Comparison of ENCODE assay signal across 8 cellular contexts in genomic region chr1:113389953-113390834, GRCh38. TPM values are rescaled to one million over a fixed set of nuclear protein-coding genes. Genes with fewer than 3 reads are reported as not detected.
DNase-seq lines count a peak whose midpoint lies in the region; ATAC-seq, FAIRE-seq and TF ChIP-seq lines count a peak whose summit lies in the region.

Gene MAGI3 (plus strand): TSS chr1:113390515. CDS start chr1:113391034, 519 bp downstream.

- intact Hi-C loops in mammary epithelial cell (cut with micrococcal nuclease): loop anchor here (1.0 to 2.0 kb wide), 3 partner anchors 145 to 289 kb away; no protein-coding TSS in a partner anchor

- H3K4me3 ChIP-seq in WERI-Rb-1 (ENCODE audit: low read depth, low read length): peak within 1 kb of the TSS; percentile 60
- peak within 1 kb of the TSS; percentile 68 to 97 (median 74) for H3K4me3 ChIP-seq in mammary epithelial cell (replicated peaks in 1 of 3; ENCODE audit: insufficient read depth in 1 of 3, low read depth in 2 of 3, low read length in 3 of 3)
- H3K4me3 ChIP-seq in iPS-20b (ENCODE audit: low read length): peak within 1 kb of the TSS; percentile 88
- H3K4me3 ChIP-seq in skin epidermis: peak within 1 kb of the TSS; percentile 72 to 100 (median 93)

- H3K9ac ChIP-seq in mammary epithelial cell (ENCODE audit: insufficient read depth, low read length) (peak within 1 kb of the TSS; percentile 79), iPS-20b (ENCODE audit: low read depth, low read length) (peak within 1 kb of the TSS; percentile 75; the same call in 1 of the 2 replicates)

- H2AFZ ChIP-seq in mammary epithelial cell (ENCODE audit: low read depth, low read length): peak within 1 kb of the TSS; percentile 95

- TF ChIP-seq CTCF in WERI-Rb-1 (IDR thresholded peaks at IDR 0.05; ENCODE audit: low read depth, low read length) (no peak), mammary epithelial cell (conservative IDR thresholded peaks at IDR 0.05 in 1 of 2, IDR thresholded peaks at IDR 0.05 in 1 of 2; ENCODE audit: extremely low read depth in 1 of 2, insufficient read depth in 1 of 2, low read depth in 1 of 2, low read length in 2 of 2) (no peak)

- H3K27ac ChIP-seq in WERI-Rb-1 (peak within 1 kb of the TSS; percentile 96), mammary epithelial cell (ENCODE audit: insufficient read depth, low read depth, low read length) (peak within 1 kb of the TSS; percentile 71), iPS-20b (ENCODE audit: low read length) (no peak within 1 kb of the TSS), skin epidermis (peak within 1 kb of the TSS in 20 of 21 experiments; percentile 56 to 96 (median 86))

- H3K4me1 ChIP-seq in mammary epithelial cell (ENCODE audit: insufficient read depth, low read length) (peaks cover 14% of the 10 kb centered on the region), iPS-20b (ENCODE audit: insufficient read depth, low read length) (peaks cover 9% of the 10 kb centered on the region)

- CTCF ChIA-PET in mammary epithelial cell (lab: Charles Lee; ENCODE audit: low non-redundant PET): no interaction called here

- peak within 1 kb of the TSS; percentile 95 for H3K4me2 ChIP-seq in mammary epithelial cell (ENCODE audit: insufficient read depth, low read depth, low read length)

- peak; percentile 96 for FAIRE-seq in A204.1 (lab: Jason Lieb, UNC)

- in situ Hi-C loops in mammary epithelial cell (cut with MboI; ENCODE audit: low sequenced_read_pairs in 2 of 2): no loop called here

- DNase-seq in NCI-H2171 treated with DMSO at 0.1 percent for 48 hours (lab: John Stamatoyannopoulos, UW): peak; percentile 99
- DNase-seq in WERI-Rb-1: peak; percentile 98
- peak; percentile 99 for DNase-seq in mammary epithelial cell

- BruUV-seq in mammary epithelial cell (replicated peaks; lab: Mats Ljungman, UMichigan): TSS peak; percentile 10

- H4K20me1 ChIP-seq in mammary epithelial cell (ENCODE audit: insufficient read depth, low read length): no peaks in the 10 kb centered on the region

- peaks cover 2% of the 10 kb centered on the region for H3K9me3 ChIP-seq in WERI-Rb-1 (ENCODE audit: severe bottlenecking)
- H3K9me3 ChIP-seq in mammary epithelial cell (replicated peaks; ENCODE audit: insufficient read depth, low read length): no peaks in the 10 kb centered on the region
- no peaks in the 10 kb centered on the region for H3K9me3 ChIP-seq in iPS-20b (ENCODE audit: insufficient read depth, low read depth, low read length)

- dilution Hi-C loops in mammary epithelial cell (cut with HindIII; ENCODE audit: low sequenced_read_pairs): no loop called here

- WGBS in mammary epithelial cell (ENCODE audit: low coverage, missing lambda C conversion rate): 0% methylated on average over 6 of the region's 89 CpGs

- H3K27me3 ChIP-seq in WERI-Rb-1 (ENCODE audit: insufficient read depth, low read depth, severe bottlenecking) (no peaks in the 10 kb centered on the region), mammary epithelial cell (ENCODE audit: insufficient read depth, low read length) (no peaks in the 10 kb centered on the region), iPS-20b (ENCODE audit: insufficient read depth, low read length) (peaks cover 17% of the 10 kb centered on the region)

- peaks cover 3% of the 10 kb centered on the region; the same call in 1 of the 2 replicates for H3K36me3 ChIP-seq in WERI-Rb-1
- H3K36me3 ChIP-seq in mammary epithelial cell (ENCODE audit: insufficient read depth, low read length): no peaks in the 10 kb centered on the region
- no peaks in the 10 kb centered on the region for H3K36me3 ChIP-seq in iPS-20b (ENCODE audit: insufficient read depth, low read depth, low read length)

- peaks cover 46% of the 10 kb centered on the region for H3K79me2 ChIP-seq in mammary epithelial cell (ENCODE audit: insufficient read depth, low read length)

- ATAC-seq in GM18861 (IDR thresholded peaks at IDR 0.05; ENCODE audit: unreplicated experiment) (peak; percentile 97), HG03103 (IDR thresholded peaks at IDR 0.05; ENCODE audit: low read depth, unreplicated experiment) (peak; percentile 97)

RNA-seq across cellular contexts. Expression of gene MAGI3, which starts in this region (rescaled TPM):
- total RNA-seq in mammary epithelial cell: 10 to 100 TPM in 1 of 2 donors, 1 to 10 TPM in 1; 8.5 to 10.3 TPM
- 3.8 TPM for polyA plus RNA-seq in mammary epithelial cell
- 11.4 TPM for polyA minus RNA-seq in mammary epithelial cell
